Comparison of ENCODE assay signal across 16 cellular contexts in genomic region chr3:100766069-100766468, GRCh38. TPM values are rescaled to one million over a fixed set of nuclear protein-coding genes. Genes with fewer than 3 reads are reported as not detected.
DNase-seq lines count a peak whose midpoint lies in the region; ATAC-seq and TF ChIP-seq lines count a peak whose summit lies in the region.
"Had no signal": no experiment of that assay in that cellular context is flagged by ENCODE, and none has a peak within 500 bp of the region (broad histone marks: within the 10 kb centered on the region; RNA-seq: fewer than 3 reads in every experiment).

No MANE protein-coding gene starts in this region.

- H3K4me1 Mint-ChIP-seq in MCF 10A (ENCODE audit: insufficient read depth, unreplicated experiment) = peaks cover 13% of the 10 kb centered on the region
- H3K4me1 Mint-ChIP-seq in activated CD8-positive, alpha-beta T cell treated with anti-CD3 and anti-CD28 coated beads for 36 hours (ENCODE audit: low read depth) = peaks cover 9% of the 10 kb centered on the region
- H3K4me1 Mint-ChIP-seq: B cell had no signal

- no peaks in the 10 kb centered on the region for H3K9me3 Mint-ChIP-seq in MCF 10A (ENCODE audit: unreplicated experiment)
- no peaks in the 10 kb centered on the region for H3K9me3 Mint-ChIP-seq in activated CD8-positive, alpha-beta T cell treated with anti-CD3 and anti-CD28 coated beads for 36 hours
- H3K9me3 Mint-ChIP-seq: CD4-positive, alpha-beta T cell; HFFc6 had no signal

- no peak overlapping the region for H3K27ac Mint-ChIP-seq in MCF 10A (ENCODE audit: low read depth, unreplicated experiment)
- H3K27ac Mint-ChIP-seq in activated CD8-positive, alpha-beta T cell treated with anti-CD3 and anti-CD28 coated beads for 36 hours = no peak overlapping the region
- H3K27ac Mint-ChIP-seq: B cell; CD4-positive, alpha-beta T cell; HFFc6 had no signal

- H3K36me3 Mint-ChIP-seq in MCF 10A (ENCODE audit: insufficient read depth, unreplicated experiment) = no peaks in the 10 kb centered on the region
- no peaks in the 10 kb centered on the region for H3K36me3 Mint-ChIP-seq in activated CD8-positive, alpha-beta T cell treated with anti-CD3 and anti-CD28 coated beads for 36 hours (ENCODE audit: low read depth)

- no peak overlapping the region for H3K27ac ChIP-seq in breast epithelium

- POLR2A ChIA-PET in MCF 10A (lab: Yijun Ruan, JAX) = no interaction called here
- POLR2A ChIA-PET in activated CD8-positive, alpha-beta T cell treated with anti-CD3 and anti-CD28 coated beads for 36 hours (lab: Charles Lee) = interaction anchor here (0.9 kb wide), 1 partner anchor 11 kb away, joined by 3 read pairs; no protein-coding TSS in a partner anchor

- no peak overlapping the region for H3K4me3 ChIP-seq in breast epithelium
- no peak overlapping the region for H3K4me3 ChIP-seq in epithelial cell of esophagus (ENCODE audit: low read length)

- H3K27me3 Mint-ChIP-seq in MCF 10A (ENCODE audit: insufficient read depth, unreplicated experiment) = no peaks in the 10 kb centered on the region
- no peaks in the 10 kb centered on the region for H3K27me3 Mint-ChIP-seq in activated CD8-positive, alpha-beta T cell treated with anti-CD3 and anti-CD28 coated beads for 36 hours
- H3K27me3 Mint-ChIP-seq: CD4-positive, alpha-beta T cell had no signal

- no peak for TF ChIP-seq CTCF in MCF 10A (IDR thresholded peaks at IDR 0.05; ENCODE audit: unreplicated experiment)
- TF ChIP-seq CTCF in breast epithelium (IDR thresholded peaks at IDR 0.05) = no peak
- TF ChIP-seq CTCF in activated CD8-positive, alpha-beta T cell treated with anti-CD3 and anti-CD28 coated beads for 36 hours (IDR thresholded peaks at IDR 0.05) = no peak
- TF ChIP-seq CTCF in epithelial cell of esophagus (IDR thresholded peaks at IDR 0.05; ENCODE audit: insufficient read depth, low read depth, low read length, missing control alignments) = no peak

- no peak for TF ChIP-seq POLR2A in breast epithelium (IDR thresholded peaks at IDR 0.05)

- no peaks in the 10 kb centered on the region for H3K4me1 ChIP-seq in breast epithelium

- intact Hi-C loops in MCF 10A (cut with micrococcal nuclease) (no loop called here), breast epithelium (cut with DNase I; ENCODE audit: low total_unique reads) (no loop called here)
- intact Hi-C loops in activated CD8-positive, alpha-beta T cell treated with anti-CD3 and anti-CD28 coated beads for 36 hours (cut with micrococcal nuclease) = no loop called here

- ATAC-seq in activated CD8-positive, alpha-beta T cell treated with anti-CD3 and anti-CD28 coated beads for 36 hours = peak; percentile 45
- ATAC-seq in GM21576 (IDR thresholded peaks at IDR 0.05; ENCODE audit: unreplicated experiment) (no peak), GM18858 (IDR thresholded peaks at IDR 0.05; ENCODE audit: unreplicated experiment) (no peak)
- ATAC-seq: HepG2 had no signal

- H3K9me3 ChIP-seq in breast epithelium = no peaks in the 10 kb centered on the region

- DNase-seq in MCF 10A (ENCODE audit: unreplicated experiment) (peak; percentile 22), breast epithelium (ENCODE audit: low spot score in 2 of 2) (no peak), epithelial cell of esophagus (ENCODE audit: low read depth) (peak; percentile 73), Ammon's horn (ENCODE audit: low spot score) (no peak)
- DNase-seq in activated CD8-positive, alpha-beta T cell treated with anti-CD3 and anti-CD28 coated beads for 36 hours = peak; percentile 26
- DNase-seq: CD4-positive, alpha-beta T cell; HFFc6; KG1; NCI-H1436 treated with DMSO at 0.1 percent for 48 hours; NCI-H2081; NCI-H510A treated with DMSO at 0.1 percent for 48 hours; SHP77 treated with DMSO at 0.1 percent for 48 hours had no signal

- BruUV-seq in MCF 10A (replicated peaks; lab: Mats Ljungman, UMichigan) = no TSS peak

- CTCF ChIA-PET in MCF 10A (lab: Yijun Ruan, JAX) = interaction anchor here (1.0 to 1.1 kb wide), 2 partner anchors 167 to 430 kb away, joined by 4 read pairs; no protein-coding TSS in a partner anchor
- CTCF ChIA-PET in activated CD8-positive, alpha-beta T cell treated with anti-CD3 and anti-CD28 coated beads for 36 hours (lab: Charles Lee) = interaction anchor here (0.7 kb wide), 1 partner anchor 8 kb away, joined by 3 read pairs; no protein-coding TSS in a partner anchor

- no peak overlapping the region for H3K4me3 Mint-ChIP-seq in MCF 10A (ENCODE audit: unreplicated experiment)
- no peak overlapping the region for H3K4me3 Mint-ChIP-seq in activated CD8-positive, alpha-beta T cell treated with anti-CD3 and anti-CD28 coated beads for 36 hours
- H3K4me3 Mint-ChIP-seq: B cell; CD4-positive, alpha-beta T cell; HFFc6 had no signal

- no peaks in the 10 kb centered on the region for H3K36me3 ChIP-seq in breast epithelium

- no peaks in the 10 kb centered on the region for H3K27me3 ChIP-seq in breast epithelium

RNA-seq across cellular contexts. Expression of gene TFG, which starts 56.8 kb away (rescaled TPM):
- total RNA-seq in MCF 10A (2022) = 162 and 168 TPM in 2 replicates
- total RNA-seq in breast epithelium = 10 to 100 TPM; 72.4 to 77.0 (median 72.8) TPM
- total RNA-seq in activated CD8-positive, alpha-beta T cell treated with anti-CD3 and anti-CD28 coated beads for 36 hours = 10 to 100 TPM; 59.2 TPM

Comparison
In these comparisons a context has a peak if more than half of its experiments do, and no peak if none do; other contexts are left out.
1. DNase-seq: peak in MCF 10A (single experiment), activated CD8-positive, alpha-beta T cell treated with anti-CD3 and anti-CD28 coated beads for 36 hours (single experiment) and epithelial cell of esophagus (single experiment); none in breast epithelium (0 of 2) and Ammon's horn (single experiment).